Comparison of ENCODE assay signal across 8 cellular contexts in genomic region chr2:120224256-120224655, GRCh38. TPM values are rescaled to one million over a fixed set of nuclear protein-coding genes. Genes with fewer than 3 reads are reported as not detected.
A peak's percentile ranks its signal among the peaks of the same experiment; 100 is the strongest.
DNase-seq lines count a peak whose midpoint lies in the region; ATAC-seq and TF ChIP-seq lines count a peak whose summit lies in the region.

No MANE protein-coding gene starts in this region.

- WGBS in prostate gland, result 88% methylated on average over 13 of the region's 13 CpGs

- H3K36me3 ChIP-seq in OCI-LY3 (replicated peaks; ENCODE audit: low read depth, low read length) (peaks cover 7% of the 10 kb centered on the region), prostate gland (no peaks in the 10 kb centered on the region)

- peak overlapping the region; percentile 87 for H3K4me2 ChIP-seq in OCI-LY3 (ENCODE audit: low read length)

- peaks cover 17% of the 10 kb centered on the region for H3K79me2 ChIP-seq in OCI-LY3 (ENCODE audit: low read length)

- H3K27me3 ChIP-seq in OCI-LY3 (ENCODE audit: low read depth, low read length) (peaks cover 12% of the 10 kb centered on the region), prostate gland (replicated peaks; ENCODE audit: insufficient read depth) (no peaks in the 10 kb centered on the region)

- TF ChIP-seq CTCF in GM12864 (IDR thresholded peaks at IDR 0.05; ENCODE audit: low read depth, low read length, missing control alignments) (no peak), OCI-LY3 (IDR thresholded peaks at IDR 0.05; ENCODE audit: low read depth, low read length) (no peak), epithelial cell of proximal tubule (conservative IDR thresholded peaks at IDR 0.05; ENCODE audit: low read depth, low read length) (no peak), prostate gland (IDR thresholded peaks at IDR 0.05) (no peak)

- H2AFZ ChIP-seq in OCI-LY3 (ENCODE audit: low read depth, low read length), result no peak overlapping the region

- peaks cover 5% of the 10 kb centered on the region; the same call in 1 of the 2 replicates for H3K9me3 ChIP-seq in OCI-LY3 (ENCODE audit: insufficient read depth, low read length)
- H3K9me3 ChIP-seq in prostate gland, result no peaks in the 10 kb centered on the region

- H4K20me1 ChIP-seq in OCI-LY3 (ENCODE audit: insufficient read depth, low read length), result no peaks in the 10 kb centered on the region

- H3K4me3 ChIP-seq in GM12864 (ENCODE audit: low read depth, low read length) (peak overlapping the region; percentile 59), OCI-LY3 (ENCODE audit: low read length) (no peak overlapping the region), epithelial cell of proximal tubule (ENCODE audit: low read depth, low read length) (peak overlapping the region; percentile 58), prostate gland (peak overlapping the region in 1 of 2 donors; percentile 67)

- H3K27ac ChIP-seq in OCI-LY3 (ENCODE audit: low read length), result no peak overlapping the region
- H3K27ac ChIP-seq in prostate gland, result peak overlapping the region; percentile 92 to 93

- intact Hi-C loops in prostate gland (cut with DNase I), result no loop called here

- no peak for TF ChIP-seq POLR2A in prostate gland (IDR thresholded peaks at IDR 0.05)

- DNase-seq in GM12864 (ENCODE audit: low read depth), result no peak
- no peak for DNase-seq in epithelial cell of proximal tubule (ENCODE audit: low read depth)
- no peak for DNase-seq in prostate gland (ENCODE audit: low spot score)
- DNase-seq in NCI-H524 treated with DMSO at 0.1 percent for 48 hours (lab: John Stamatoyannopoulos, UW), result no peak
- DNase-seq in activated CD8-positive, alpha-beta memory T cell treated with anti-CD3 and anti-CD28 coated beads for 24 hours, result no peak
- DNase-seq in NOMO-1 treated with dmso at 0.1 percent for 144 hours (lab: John Stamatoyannopoulos, UW; ENCODE audit: unreplicated experiment), result no peak

- H3K4me1 ChIP-seq in OCI-LY3 (ENCODE audit: low read length) (peaks cover 16% of the 10 kb centered on the region), prostate gland (replicated peaks) (peaks cover 5% of the 10 kb centered on the region)

- ATAC-seq in HG03045 (IDR thresholded peaks at IDR 0.05; ENCODE audit: unreplicated experiment), result no peak

- no peak overlapping the region for H3K9ac ChIP-seq in OCI-LY3 (ENCODE audit: low read length)

RNA-seq across cellular contexts. Expression of gene TMEM185B, which starts 1.1 kb away (rescaled TPM):
- total RNA-seq in epithelial cell of proximal tubule (30.4 and 32.6 TPM in 2 replicates), prostate gland (10 to 100 TPM; 53.7 to 72.3 TPM)

RNA-seq across cellular contexts. Expression of gene RALB, which starts 28.4 kb away (rescaled TPM):
- total RNA-seq in epithelial cell of proximal tubule, result 55.8 and 56.0 TPM in 2 replicates
- 100 to 1,000 TPM in 1 of 2 donors, 10 to 100 TPM in 1; 92.6 to 132 TPM for total RNA-seq in prostate gland
